8 cellular contexts compared by ENCODE assay signal in the genomic region with DNA sequence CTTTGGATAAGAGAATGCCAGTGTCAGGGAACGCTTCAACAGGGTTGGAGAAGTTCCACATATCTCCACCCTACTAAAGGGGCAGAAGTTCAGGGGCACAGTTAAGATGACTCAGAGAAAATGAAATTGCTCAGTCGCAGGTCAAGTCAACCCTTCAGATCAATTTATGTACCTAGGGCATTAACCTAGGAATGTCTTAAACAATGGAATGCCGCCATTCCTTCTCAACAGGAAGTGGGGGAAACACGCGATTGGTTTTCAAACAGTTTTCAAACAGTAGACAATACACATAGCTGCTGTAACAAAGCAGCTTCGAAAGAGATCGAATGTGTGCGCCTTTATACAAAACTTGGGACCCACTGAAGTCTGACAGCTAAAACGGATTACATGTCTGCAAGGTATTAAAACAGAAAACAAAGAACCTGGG. TPM values are rescaled to one million over a fixed set of nuclear protein-coding genes. Genes with fewer than 3 reads are reported as not detected.
DNase-seq lines count a peak whose midpoint lies in the region; ATAC-seq and TF ChIP-seq lines count a peak whose summit lies in the region.

No MANE protein-coding gene starts in this region.

- ATAC-seq in left cardiac atrium (peak; percentile 24 to 48), HG02678 (IDR thresholded peaks at IDR 0.05; ENCODE audit: unreplicated experiment) (no peak), HG03565 (IDR thresholded peaks at IDR 0.05; ENCODE audit: unreplicated experiment) (no peak)

- H3K27ac Mint-ChIP-seq in activated T-helper 1 cell treated with anti-CD3 and anti-CD28 coated beads, Interleukin-12 subunit alpha, Interleukin-12 subunit beta, Interleukin-2, Interleukin-4 antibody, amounts not matched to agents 30 ng/mL and 10 ng/mL and 1 ng/mL, durations not matched to agents 14 hours and 24 hours and 36 hours: peak overlapping the region; percentile 73

- peak overlapping the region; percentile 86 for H3K4me3 Mint-ChIP-seq in activated T-helper 1 cell treated with anti-CD3 and anti-CD28 coated beads, Interleukin-12 subunit alpha, Interleukin-12 subunit beta, Interleukin-2, Interleukin-4 antibody, amounts not matched to agents 30 ng/mL and 10 ng/mL and 1 ng/mL, durations not matched to agents 14 hours and 24 hours and 36 hours

- POLR2A ChIA-PET in HEK293T (lab: Yijun Ruan, JAX): interaction anchor here (1.4 to 2.0 kb wide), 3 partner anchors 18 to 493 kb away, joined by 5 to 9 read pairs (median 6); partner anchors contain the start of genes PRPF38B and VAV3

- CTCF ChIA-PET in HEK293T (lab: Yijun Ruan, JAX): no interaction called here

- peaks cover 38% of the 10 kb centered on the region for H3K4me1 Mint-ChIP-seq in activated T-helper 1 cell treated with anti-CD3 and anti-CD28 coated beads, Interleukin-12 subunit alpha, Interleukin-12 subunit beta, Interleukin-2, Interleukin-4 antibody, amounts not matched to agents 30 ng/mL and 10 ng/mL and 1 ng/mL, durations not matched to agents 14 hours and 24 hours and 36 hours (ENCODE audit: low read depth)

- peak overlapping the region; percentile 89 for H2AFZ ChIP-seq in parathyroid adenoma

- H3K27ac ChIP-seq in parathyroid adenoma: peak overlapping the region; percentile 87

- no peaks in the 10 kb centered on the region for H3K79me2 ChIP-seq in parathyroid adenoma

- H3K4me2 ChIP-seq in parathyroid adenoma (ENCODE audit: low read length): peak overlapping the region; percentile 90

- H3K27me3 Mint-ChIP-seq in activated T-helper 1 cell treated with anti-CD3 and anti-CD28 coated beads, Interleukin-12 subunit alpha, Interleukin-12 subunit beta, Interleukin-2, Interleukin-4 antibody, amounts not matched to agents 30 ng/mL and 10 ng/mL and 1 ng/mL, durations not matched to agents 14 hours and 24 hours and 36 hours (ENCODE audit: insufficient read depth): peaks cover 4% of the 10 kb centered on the region

- no peaks in the 10 kb centered on the region for H3K27me3 ChIP-seq in parathyroid adenoma (ENCODE audit: control insufficient read depth, insufficient read depth, low read length)

- intact Hi-C loops in activated T-helper 1 cell treated with anti-CD3 and anti-CD28 coated beads, Interleukin-12 subunit alpha, Interleukin-12 subunit beta, Interleukin-2, Interleukin-4 antibody, amounts not matched to agents 30 ng/mL and 10 ng/mL and 1 ng/mL, durations not matched to agents 14 hours and 24 hours and 36 hours (cut with micrococcal nuclease): loop anchor here (1.0 to 5.0 kb wide), 3 partner anchors 10 to 363 kb away; partner anchors contain the start of gene EEIG2
- intact Hi-C loops in left cardiac atrium (cut with DNase I): no loop called here

- peaks cover 2% of the 10 kb centered on the region for H3K4me1 ChIP-seq in parathyroid adenoma

- H3K36me3 Mint-ChIP-seq in activated T-helper 1 cell treated with anti-CD3 and anti-CD28 coated beads, Interleukin-12 subunit alpha, Interleukin-12 subunit beta, Interleukin-2, Interleukin-4 antibody, amounts not matched to agents 30 ng/mL and 10 ng/mL and 1 ng/mL, durations not matched to agents 14 hours and 24 hours and 36 hours (ENCODE audit: low read depth): peaks cover 22% of the 10 kb centered on the region

- TF ChIP-seq CTCF in parathyroid adenoma (IDR thresholded peaks at IDR 0.05): no peak

- H3K36me3 ChIP-seq in parathyroid adenoma (ENCODE audit: control insufficient read depth, insufficient read depth, low read length): no peaks in the 10 kb centered on the region

- no peaks in the 10 kb centered on the region for H3K9me3 ChIP-seq in parathyroid adenoma (ENCODE audit: control insufficient read depth, low read length)

- DNase-seq in EH (ENCODE audit: low read depth) (peak; percentile 55), M059J (ENCODE audit: low read depth) (peak; percentile 73), left cardiac atrium (no peak), HEK293T (ENCODE audit: extremely low spot score) (no peak)
- no peak for DNase-seq in activated T-helper 1 cell treated with anti-CD3 and anti-CD28 coated beads, Interleukin-12 subunit alpha, Interleukin-12 subunit beta, Interleukin-2, Interleukin-4 antibody, amounts not matched to agents 30 ng/mL and 10 ng/mL and 1 ng/mL, durations not matched to agents 14 hours and 24 hours and 36 hours (ENCODE audit: low spot score)

- no peak overlapping the region for H3K9ac ChIP-seq in parathyroid adenoma

- peaks cover 10% of the 10 kb centered on the region for H3K9me3 Mint-ChIP-seq in activated T-helper 1 cell treated with anti-CD3 and anti-CD28 coated beads, Interleukin-12 subunit alpha, Interleukin-12 subunit beta, Interleukin-2, Interleukin-4 antibody, amounts not matched to agents 30 ng/mL and 10 ng/mL and 1 ng/mL, durations not matched to agents 14 hours and 24 hours and 36 hours

- H3K4me3 ChIP-seq in parathyroid adenoma (ENCODE audit: low read depth, low read length): peak overlapping the region; percentile 89

TF ChIP-seq in HEK293T, 16 proteins besides CTCF, POLR2A, EP300 and RAD21:
- no peak for TF ChIP-seq ZNF384 (IDR thresholded peaks at IDR 0.05)
- TF ChIP-seq SP1 (IDR thresholded peaks at IDR 0.05): no peak
- no peak for TF ChIP-seq TARDBP (IDR thresholded peaks at IDR 0.05)
- no peak for TF ChIP-seq CTBP1 (IDR thresholded peaks at IDR 0.05; ENCODE audit: borderline replicate concordance)
- TF ChIP-seq FOXA1 (IDR thresholded peaks at IDR 0.05): no peak
- TF ChIP-seq FOXM1 (IDR thresholded peaks at IDR 0.05; ENCODE audit: borderline replicate concordance): no peak
- TF ChIP-seq ARNT (IDR thresholded peaks at IDR 0.05): no peak
- TF ChIP-seq NFRKB (IDR thresholded peaks at IDR 0.05): no peak
- no peak for TF ChIP-seq FOXK2 (IDR thresholded peaks at IDR 0.05)

RNA-seq across cellular contexts. Expression of gene SLC25A24, which starts 0.9 kb away (rescaled TPM):
- 51.8 and 65.6 TPM in 2 replicates for total RNA-seq in M059J (2014; rRNA removed; shearing (Covaris generic))
- total RNA-seq in activated T-helper 1 cell treated with anti-CD3 and anti-CD28 coated beads, Interleukin-12 subunit alpha, Interleukin-12 subunit beta, Interleukin-2, Interleukin-4 antibody, amounts not matched to agents 30 ng/mL and 10 ng/mL and 1 ng/mL, durations not matched to agents 14 hours and 24 hours and 36 hours: 14.6 and 16.6 TPM in 2 replicates
- 10 to 100 TPM; 16.5 to 17.7 TPM for total RNA-seq in left cardiac atrium

RNA-seq across cellular contexts. Expression of gene NBPF4, which starts 44.6 kb away (rescaled TPM):
- not detected in 2 replicates for total RNA-seq in M059J (2014; rRNA removed; shearing (Covaris generic))
- 0.16 TPM in 1 of 2 replicates, not detected in the other for total RNA-seq in activated T-helper 1 cell treated with anti-CD3 and anti-CD28 coated beads, Interleukin-12 subunit alpha, Interleukin-12 subunit beta, Interleukin-2, Interleukin-4 antibody, amounts not matched to agents 30 ng/mL and 10 ng/mL and 1 ng/mL, durations not matched to agents 14 hours and 24 hours and 36 hours
- total RNA-seq in left cardiac atrium: not detected

Comparison
In these comparisons a context has a peak if more than half of its experiments do, and no peak if none do; other contexts are left out.
1. DNase-seq: peak in EH (single experiment) and M059J (single experiment); none in activated T-helper 1 cell treated with anti-CD3 and anti-CD28 coated beads, Interleukin-12 subunit alpha, Interleukin-12 subunit beta, Interleukin-2, Interleukin-4 antibody, amounts not matched to agents 30 ng/mL and 10 ng/mL and 1 ng/mL, durations not matched to agents 14 hours and 24 hours and 36 hours (single experiment), left cardiac atrium (single experiment) and HEK293T (single experiment).
2. ATAC-seq: peak in left cardiac atrium (2 of 2); none in HG02678 (single experiment) and HG03565 (single experiment).